Comparison of ENCODE assay signal across 1 cellular context in genomic region chr15:83462953-83463433, GRCh38.
TF ChIP-seq lines count a peak whose summit lies in the region.

No MANE protein-coding gene starts in this region.

TF ChIP-seq in K562, 482 proteins besides CTCF, POLR2A, EP300 and RAD21 (continued from another document and continues in another):
- TF ChIP-seq E2F8 (IDR thresholded peaks at IDR 0.05; ENCODE audit: low read depth, partially characterized antibody) (no peak), ZBTB11 (CRISPR knock-in tag; IDR thresholded peaks at IDR 0.05) (0 out of 6 replicates have a peak, but pooled peaks of 1 of the 3 experiments have one; percentile 30), EZH2 (IDR thresholded peaks at IDR 0.05; ENCODE audit: borderline replicate concordance, low read depth, low read length) (no peak), MYC (IDR thresholded peaks at IDR 0.05; ENCODE audit: low read depth, low read length) (no peak), MYC (CRISPR knock-in tag; IDR thresholded peaks at IDR 0.05; ENCODE audit: borderline replicate concordance, low read depth) (no peak), TEAD1 (CRISPR knock-in tag; IDR thresholded peaks at IDR 0.05) (peak in 1 of 2 experiments; percentile 90; a peak in 2 of 4 replicates), SMARCA4 (IDR thresholded peaks at IDR 0.05) (peak; percentile 93), MYBL2 (IDR thresholded peaks at IDR 0.05; ENCODE audit: low read depth) (no peak), MYBL2 (CRISPR knock-in tag; IDR thresholded peaks at IDR 0.05; ENCODE audit: borderline replicate concordance) (no peak), SMARCC2 (IDR thresholded peaks at IDR 0.05; ENCODE audit: low read depth) (peak; percentile 74), ZNF311 (CRISPR knock-in tag; IDR thresholded peaks at IDR 0.05) (peak; percentile 73; the same call in 1 of the 2 replicates), CAMTA2 (CRISPR knock-in tag; conservative IDR thresholded peaks at IDR 0.05) (no peak), L3MBTL2 (IDR thresholded peaks at IDR 0.05) (peak; percentile 24; the same call in 1 of the 2 replicates), SMAD4 (CRISPR knock-in tag; conservative IDR thresholded peaks at IDR 0.05) (peak; percentile 79), ZNF436 (CRISPR knock-in tag; IDR thresholded peaks at IDR 0.05) (no peak), LCOR (CRISPR knock-in tag; IDR thresholded peaks at IDR 0.05) (peak; percentile 62; the same call in 1 of the 2 replicates), TCF15 (CRISPR knock-in tag; IDR thresholded peaks at IDR 0.05) (no peak), NR2C1 (IDR thresholded peaks at IDR 0.05) (no peak), NR2C1 (tag; IDR thresholded peaks at IDR 0.05) (no peak), CBFA2T3 (IDR thresholded peaks at IDR 0.05) (peak; percentile 98), HDAC2 (IDR thresholded peaks at IDR 0.05) (peak; percentile 74; the same call in 1 of the 2 replicates), ZNF75A (CRISPR knock-in tag; IDR thresholded peaks at IDR 0.05) (no peak), MEF2A (IDR thresholded peaks at IDR 0.05; ENCODE audit: control insufficient read depth, low read depth, low read length) (peak; percentile 63; the same call in 1 of the 2 replicates), GTF3C2 (IDR thresholded peaks at IDR 0.05; ENCODE audit: borderline replicate concordance, extremely low read depth, insufficient read length) (no peak), OTX1 (CRISPR knock-in tag; IDR thresholded peaks at IDR 0.05) (no peak), NCOA1 (IDR thresholded peaks at IDR 0.05; ENCODE audit: low read depth) (peak; percentile 69; the same call in 1 of the 2 replicates), POLR2AphosphoS5 (IDR thresholded peaks at IDR 0.05; ENCODE audit: control insufficient read depth, insufficient read depth, low read depth, low read length) (peak; percentile 70), POLR2G (IDR thresholded peaks at IDR 0.05; ENCODE audit: low read depth, low read length) (no peak), ZBTB43 (CRISPR knock-in tag; IDR thresholded peaks at IDR 0.05) (no peak), ELF1 (tag; IDR thresholded peaks at IDR 0.05) (no peak), LARP7 (IDR thresholded peaks at IDR 0.05) (no peak), GATA2 (CRISPR knock-in tag; IDR thresholded peaks at IDR 0.05) (peak; percentile 74), DMBX1 (CRISPR knock-in tag; IDR thresholded peaks at IDR 0.05; ENCODE audit: borderline replicate concordance) (peak; percentile 69; the same call in 1 of the 2 replicates), NR2F6 (CRISPR knock-in tag; IDR thresholded peaks at IDR 0.05) (no peak), KLF16 (IDR thresholded peaks at IDR 0.05) (peak; percentile 93), HMGN3 (IDR thresholded peaks at IDR 0.05; ENCODE audit: borderline replicate concordance, extremely low read depth, insufficient read length, low read depth, low read length) (peak; percentile 94), ID3 (CRISPR knock-in tag; IDR thresholded peaks at IDR 0.05) (no peak), ID3 (tag; IDR thresholded peaks at IDR 0.05) (no peak), ZBTB1 (CRISPR knock-in tag; IDR thresholded peaks at IDR 0.05; ENCODE audit: borderline replicate concordance, low read depth) (no peak), ZNF318 (IDR thresholded peaks at IDR 0.05; ENCODE audit: borderline replicate concordance in 1 of 2, low read depth in 1 of 2) (no peak), ZNF583 (CRISPR knock-in tag; IDR thresholded peaks at IDR 0.05) (no peak), RNF2 (IDR thresholded peaks at IDR 0.05) (0 out of 2 replicates have a peak, but pooled peaks have one; percentile 39), MTA2 (IDR thresholded peaks at IDR 0.05; ENCODE audit: low read depth) (peak; percentile 81), SMARCE1 (IDR thresholded peaks at IDR 0.05) (peak; percentile 82), TAF7 (tag; IDR thresholded peaks at IDR 0.05) (no peak), GTF2B (IDR thresholded peaks at IDR 0.05; ENCODE audit: extremely low read depth, insufficient read length) (no peak), TRIM24 (IDR thresholded peaks at IDR 0.05) (peak; percentile 91 to 93), ZEB2 (IDR thresholded peaks at IDR 0.05) (peak; percentile 56; the same call in 1 of the 2 replicates), ZFP1 (CRISPR knock-in tag; IDR thresholded peaks at IDR 0.05) (no peak)
